19 cellular contexts compared by ENCODE assay signal in genomic region chr4:53645108-53645507, GRCh38. TPM values are rescaled to one million over a fixed set of nuclear protein-coding genes. Genes with fewer than 3 reads are reported as not detected.
DNase-seq lines count a peak whose midpoint lies in the region; ATAC-seq and TF ChIP-seq lines count a peak whose summit lies in the region.
"Had no signal": no experiment of that assay in that cellular context is flagged by ENCODE, and none has a peak within 500 bp of the region (broad histone marks: within the 10 kb centered on the region; RNA-seq: fewer than 3 reads in every experiment).

No MANE protein-coding gene starts in this region.

- H3K36me3 ChIP-seq in hepatocyte (replicated peaks; ENCODE audit: insufficient read depth, low read depth) (no peaks in the 10 kb centered on the region), parathyroid adenoma (ENCODE audit: control insufficient read depth, insufficient read depth, low read length) (no peaks in the 10 kb centered on the region)
- H3K36me3 ChIP-seq: brain microvascular endothelial cell, SJCRH30 had no signal

- peak; percentile 36 for ATAC-seq in stimulated activated naive CD8-positive, alpha-beta T cell treated with anti-CD3 and anti-CD28 coated beads, Interleukin-15, amount 100 ng/mL, for 72 hours
- no peak for ATAC-seq in stimulated activated naive CD8-positive, alpha-beta T cell treated with anti-CD3 and anti-CD28 coated beads, Interleukin-15, Interleukin-2, amounts not matched to agents 100 U/mL and 50 U/mL, for 24 hours
- no peak for ATAC-seq in HG02678 (IDR thresholded peaks at IDR 0.05; ENCODE audit: unreplicated experiment)
- no peak for ATAC-seq in HG03280 (IDR thresholded peaks at IDR 0.05; ENCODE audit: unreplicated experiment)

- H3K4me2 ChIP-seq in hepatocyte: no peak overlapping the region
- peak overlapping the region; percentile 23 for H3K4me2 ChIP-seq in parathyroid adenoma (ENCODE audit: low read length)

- H3K4me3 ChIP-seq in hepatocyte (no peak overlapping the region), parathyroid adenoma (ENCODE audit: low read depth, low read length) (no peak overlapping the region)
- H3K4me3 ChIP-seq: SJCRH30 had no signal

- H3K27me3 ChIP-seq in hepatocyte: no peaks in the 10 kb centered on the region
- H3K27me3 ChIP-seq in parathyroid adenoma (ENCODE audit: control insufficient read depth, insufficient read depth, low read length): no peaks in the 10 kb centered on the region
- H3K27me3 ChIP-seq: brain microvascular endothelial cell, SJCRH30 had no signal

- no peak overlapping the region for H3K9ac ChIP-seq in parathyroid adenoma

- TF ChIP-seq CTCF in hepatocyte (IDR thresholded peaks at IDR 0.05; ENCODE audit: poor library complexity): no peak
- TF ChIP-seq CTCF in parathyroid adenoma (IDR thresholded peaks at IDR 0.05): no peak
- TF ChIP-seq CTCF in RWPE1 (conservative IDR thresholded peaks at IDR 0.05; ENCODE audit: low read depth): no peak

- H3K27ac ChIP-seq in hepatocyte (peak overlapping the region; percentile 76), parathyroid adenoma (peak overlapping the region; percentile 53), RWPE1 (no peak overlapping the region)
- H3K27ac ChIP-seq: brain microvascular endothelial cell, SJCRH30 had no signal

- H3K27ac Mint-ChIP-seq in stimulated activated naive CD8-positive, alpha-beta T cell treated with anti-CD3 and anti-CD28 coated beads, Interleukin-15, amount 100 ng/mL, for 72 hours: no peak overlapping the region
- H3K27ac Mint-ChIP-seq: memory B cell; natural killer cell treated with Interleukin-12 subunit alpha and Interleukin-12 subunit beta and Interleukin-15 and Interleukin-18, amount 100 ng/mL, for 72 hours; stimulated activated naive CD8-positive, alpha-beta T cell treated with anti-CD3 and anti-CD28 coated beads, Interleukin-15, Interleukin-2, amounts not matched to agents 100 ng/mL and 50 ng/mL, for 24 hours had no signal

- no peak overlapping the region for H2AFZ ChIP-seq in hepatocyte
- H2AFZ ChIP-seq in parathyroid adenoma: peak overlapping the region; percentile 34

- no peak overlapping the region for H3K4me3 Mint-ChIP-seq in stimulated activated naive CD8-positive, alpha-beta T cell treated with anti-CD3 and anti-CD28 coated beads, Interleukin-15, amount 100 ng/mL, for 72 hours
- H3K4me3 Mint-ChIP-seq: memory B cell; natural killer cell treated with Interleukin-12 subunit alpha and Interleukin-12 subunit beta and Interleukin-15 and Interleukin-18, amount 100 ng/mL, for 72 hours; stimulated activated naive CD8-positive, alpha-beta T cell treated with anti-CD3 and anti-CD28 coated beads, Interleukin-15, Interleukin-2, amounts not matched to agents 100 ng/mL and 50 ng/mL, for 24 hours had no signal

- POLR2A ChIA-PET in RWPE1 (lab: Yijun Ruan, JAX; ENCODE audit: low non-redundant PET): no interaction called here

- DNase-seq in stimulated activated naive CD8-positive, alpha-beta T cell treated with anti-CD3 and anti-CD28 coated beads, Interleukin-15, amount 100 ng/mL, for 72 hours: no peak
- DNase-seq in stimulated activated naive CD8-positive, alpha-beta T cell treated with anti-CD3 and anti-CD28 coated beads, Interleukin-15, Interleukin-2, amounts not matched to agents 100 U/mL and 50 U/mL, for 24 hours: no peak
- no peak for DNase-seq in hepatocyte (ENCODE audit: low spot score)
- DNase-seq in RWPE1 (ENCODE audit: low spot score): no peak
- no peak for DNase-seq in RPMI8226
- DNase-seq: activated CD4-positive, alpha-beta T cell treated with anti-CD3 and anti-CD28 coated beads, Interleukin-2, amount 50 U/mL, for 4 hours; activated gamma-delta T cell; brain microvascular endothelial cell; C1 segment of cervical spinal cord; GF-D8; posterior cingulate gyrus; SJCRH30 had no signal

- H3K9me3 ChIP-seq in hepatocyte (ENCODE audit: low read depth): no peaks in the 10 kb centered on the region
- no peaks in the 10 kb centered on the region for H3K9me3 ChIP-seq in parathyroid adenoma (ENCODE audit: control insufficient read depth, low read length)
- H3K9me3 ChIP-seq: SJCRH30 had no signal

- CTCF ChIA-PET in RWPE1 (lab: Yijun Ruan, JAX): interaction anchor here (0.7 kb wide), 1 partner anchor 159 kb away, joined by 3 read pairs; no protein-coding TSS in a partner anchor

- peaks cover 45% of the 10 kb centered on the region for H3K27me3 Mint-ChIP-seq in stimulated activated naive CD8-positive, alpha-beta T cell treated with anti-CD3 and anti-CD28 coated beads, Interleukin-15, amount 100 ng/mL, for 72 hours

- no peaks in the 10 kb centered on the region for H3K9me3 Mint-ChIP-seq in stimulated activated naive CD8-positive, alpha-beta T cell treated with anti-CD3 and anti-CD28 coated beads, Interleukin-15, amount 100 ng/mL, for 72 hours
- H3K9me3 Mint-ChIP-seq: memory B cell; natural killer cell treated with Interleukin-12 subunit alpha and Interleukin-12 subunit beta and Interleukin-15 and Interleukin-18, amount 100 ng/mL, for 72 hours; stimulated activated naive CD8-positive, alpha-beta T cell treated with anti-CD3 and anti-CD28 coated beads, Interleukin-15, Interleukin-2, amounts not matched to agents 100 ng/mL and 50 ng/mL, for 24 hours had no signal

- no peaks in the 10 kb centered on the region for H4K20me1 ChIP-seq in hepatocyte (ENCODE audit: insufficient read depth, poor library complexity, severe bottlenecking)

- no peaks in the 10 kb centered on the region for H3K9me2 ChIP-seq in hepatocyte (replicated peaks; ENCODE audit: insufficient read depth)

- WGBS in hepatocyte (ENCODE audit: low lambda C conversion rate, missing lambda C conversion rate): 98% methylated on average over 3 of the region's 3 CpGs

- H3K79me2 ChIP-seq in hepatocyte (no peaks in the 10 kb centered on the region), parathyroid adenoma (no peaks in the 10 kb centered on the region)

- no peaks in the 10 kb centered on the region for H3K4me1 Mint-ChIP-seq in stimulated activated naive CD8-positive, alpha-beta T cell treated with anti-CD3 and anti-CD28 coated beads, Interleukin-15, amount 100 ng/mL, for 72 hours
- H3K4me1 Mint-ChIP-seq: memory B cell had no signal

- H3K4me1 ChIP-seq in hepatocyte (ENCODE audit: insufficient read depth) (peaks cover 22% of the 10 kb centered on the region), parathyroid adenoma (no peaks in the 10 kb centered on the region)
- H3K4me1 ChIP-seq: SJCRH30 had no signal

RNA-seq across cellular contexts. Expression of gene LNX1, which starts 53.8 kb away (rescaled TPM):
- total RNA-seq in hepatocyte: 16.7 and 20.8 TPM in 2 replicates
- polyA plus RNA-seq in hepatocyte: 7.3 and 8.4 TPM in 2 replicates
- total RNA-seq: natural killer cell treated with Interleukin-12 subunit alpha and Interleukin-12 subunit beta and Interleukin-15 and Interleukin-18, amount 100 ng/mL, for 72 hours; T-helper 2 cell treated with Interferon-gamma antibody and Interleukin-4, amounts not matched to agents 100 ng/mL and 5 ng/mL, for 36 hours had no signal
